In the genomic region with DNA sequence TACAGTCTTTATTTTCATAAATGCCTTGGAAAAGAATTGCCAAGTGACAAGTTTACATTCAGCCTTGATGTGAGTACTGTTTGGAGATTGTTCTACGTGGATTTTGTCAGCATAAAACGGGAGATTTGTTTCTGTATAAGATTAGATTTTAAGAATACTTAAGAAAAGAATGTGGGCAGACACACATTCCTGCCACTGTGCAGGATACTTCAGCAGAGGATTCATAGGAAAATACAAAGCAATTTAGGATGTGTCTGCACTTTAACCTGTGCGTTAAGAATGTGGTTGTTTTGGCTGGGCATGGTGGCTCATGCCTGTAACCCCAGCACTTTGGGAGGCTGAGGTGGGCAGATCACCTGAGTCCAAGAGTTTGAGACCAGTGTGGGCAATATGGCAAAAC, we compare ENCODE assay signal across 15 cellular contexts. TPM values are rescaled to one million over a fixed set of nuclear protein-coding genes. Genes with fewer than 3 reads are reported as not detected.
DNase-seq lines count a peak whose midpoint lies in the region; ATAC-seq and TF ChIP-seq lines count a peak whose summit lies in the region.
"Had no signal": no experiment of that assay in that cellular context is flagged by ENCODE, and none has a peak within 500 bp of the region (broad histone marks: within the 10 kb centered on the region; RNA-seq: fewer than 3 reads in every experiment).

No MANE protein-coding gene starts in this region.

- no peaks in the 10 kb centered on the region for H3K9me3 ChIP-seq in gastroesophageal sphincter
- H3K9me3 ChIP-seq: BLaER1 treated with 17β-estradiol and CSF1 and Interleukin-3, amounts not matched to agents 10 nM and 100 nM; MG63 had no signal

- DNase-seq in HFFc6 (no peak), mucosa of gallbladder (ENCODE audit: low spot score) (no peak), NCI-H1048 (lab: John Stamatoyannopoulos, UW) (no peak)
- DNase-seq in central memory CD8-positive, alpha-beta T cell (ENCODE audit: low spot score in 2 of 2), result no peak
- no peak for DNase-seq in stimulated activated naive B cell treated with anti-CD40 and anti-IgM and Interleukin-4, amounts not matched to agents 10 μg/mL and 1 μg/mL and 100 μg/mL, for 72 hours
- DNase-seq in activated naive CD4-positive, alpha-beta T cell treated with anti-CD3 and anti-CD28 coated beads, Interleukin-2, amount 50 U/mL, for 16 hours, result no peak
- DNase-seq: MG63, NCI-H1105, NCI-H1694 treated with DMSO at 0.1 percent for 48 hours, NCI-H446 treated with DMSO at 0.1 percent for 48 hours, NCI-H748 treated with DMSO at 0.1 percent for 48 hours, PC-9 had no signal

- TF ChIP-seq POLR2A in gastroesophageal sphincter (IDR thresholded peaks at IDR 0.05), result no peak

- H3K4me3 ChIP-seq in gastroesophageal sphincter, result no peak overlapping the region
- H3K4me3 ChIP-seq: BLaER1 treated with 17β-estradiol and CSF1 and Interleukin-3, amounts not matched to agents 10 nM and 100 nM; MG63; PC-9 had no signal

- peaks cover 0 to 87% of the 10 kb centered on the region in 2 donors for H3K36me3 ChIP-seq in gastroesophageal sphincter

- H3K4me1 Mint-ChIP-seq in HFFc6 (ENCODE audit: low read depth), result peaks cover 10% of the 10 kb centered on the region; the same call in 1 of the 2 replicates
- H3K4me1 Mint-ChIP-seq in central memory CD8-positive, alpha-beta T cell, result peaks cover 4% of the 10 kb centered on the region
- H3K4me1 Mint-ChIP-seq in stimulated activated naive B cell treated with anti-CD40 and anti-IgM and Interleukin-4, amounts not matched to agents 10 μg/mL and 1 μg/mL and 100 μg/mL, for 72 hours, result peaks cover 7 to 10% of the 10 kb centered on the region in 2 donors

- H3K27me3 Mint-ChIP-seq in HFFc6 (ENCODE audit: insufficient read depth), result no peaks in the 10 kb centered on the region
- H3K27me3 Mint-ChIP-seq in central memory CD8-positive, alpha-beta T cell, result no peaks in the 10 kb centered on the region
- no peaks in the 10 kb centered on the region for H3K27me3 Mint-ChIP-seq in stimulated activated naive B cell treated with anti-CD40 and anti-IgM and Interleukin-4, amounts not matched to agents 10 μg/mL and 1 μg/mL and 100 μg/mL, for 72 hours

- no peaks in the 10 kb centered on the region for H3K9me3 Mint-ChIP-seq in HFFc6
- H3K9me3 Mint-ChIP-seq in central memory CD8-positive, alpha-beta T cell, result no peaks in the 10 kb centered on the region
- no peaks in the 10 kb centered on the region for H3K9me3 Mint-ChIP-seq in stimulated activated naive B cell treated with anti-CD40 and anti-IgM and Interleukin-4, amounts not matched to agents 10 μg/mL and 1 μg/mL and 100 μg/mL, for 72 hours

- no peaks in the 10 kb centered on the region for H3K4me1 ChIP-seq in gastroesophageal sphincter

- peak overlapping the region in 1 of 4 donors; percentile 22 for H3K27ac ChIP-seq in gastroesophageal sphincter
- H3K27ac ChIP-seq: BLaER1 treated with 17β-estradiol and CSF1 and Interleukin-3, amounts not matched to agents 10 nM and 100 nM; PC-9 had no signal

- 26 to 51% methylated on average over 3 of the region's 3 CpGs for WGBS in gastroesophageal sphincter (ENCODE audit: low coverage in 1 of 2), 2 donors

- ATAC-seq in central memory CD8-positive, alpha-beta T cell (replicated peaks; ENCODE audit: extremely low read depth, poor library complexity, severe bottlenecking), result no peak
- no peak for ATAC-seq in gastroesophageal sphincter
- no peak for ATAC-seq in stimulated activated naive B cell treated with anti-CD40 and anti-IgM and Interleukin-4, amounts not matched to agents 10 μg/mL and 1 μg/mL and 100 μg/mL, for 72 hours (replicated peaks)
- ATAC-seq: HepG2 had no signal

- peaks cover 30% of the 10 kb centered on the region for H3K36me3 Mint-ChIP-seq in HFFc6 (ENCODE audit: low read depth)
- H3K36me3 Mint-ChIP-seq in central memory CD8-positive, alpha-beta T cell (ENCODE audit: insufficient read depth), result peaks cover 43% of the 10 kb centered on the region
- peaks cover 29 to 48% of the 10 kb centered on the region in 2 donors for H3K36me3 Mint-ChIP-seq in stimulated activated naive B cell treated with anti-CD40 and anti-IgM and Interleukin-4, amounts not matched to agents 10 μg/mL and 1 μg/mL and 100 μg/mL, for 72 hours

- H3K27me3 ChIP-seq in gastroesophageal sphincter, result no peaks in the 10 kb centered on the region
- H3K27me3 ChIP-seq: BLaER1 treated with 17β-estradiol and CSF1 and Interleukin-3, amounts not matched to agents 10 nM and 100 nM; MG63 had no signal

- TF ChIP-seq EP300 in gastroesophageal sphincter (IDR thresholded peaks at IDR 0.05), result no peak

- H3K4me3 Mint-ChIP-seq in HFFc6, result no peak overlapping the region
- H3K4me3 Mint-ChIP-seq in central memory CD8-positive, alpha-beta T cell, result no peak overlapping the region
- no peak overlapping the region for H3K4me3 Mint-ChIP-seq in stimulated activated naive B cell treated with anti-CD40 and anti-IgM and Interleukin-4, amounts not matched to agents 10 μg/mL and 1 μg/mL and 100 μg/mL, for 72 hours

- TF ChIP-seq CTCF in HFFc6 (IDR thresholded peaks at IDR 0.05) (peak; percentile 58), gastroesophageal sphincter (IDR thresholded peaks at IDR 0.05) (peak in 3 of 4 experiments; percentile 11 to 31 (median 31))

- H3K27ac Mint-ChIP-seq in HFFc6, result no peak overlapping the region
- peak overlapping the region; percentile 9 for H3K27ac Mint-ChIP-seq in central memory CD8-positive, alpha-beta T cell (ENCODE audit: low read depth)
- peak overlapping the region; percentile 37 for H3K27ac Mint-ChIP-seq in stimulated activated naive B cell treated with anti-CD40 and anti-IgM and Interleukin-4, amounts not matched to agents 10 μg/mL and 1 μg/mL and 100 μg/mL, for 72 hours

RNA-seq across cellular contexts. Expression of a gene that starts 37.2 kb away (rescaled TPM):
- total RNA-seq in HFFc6 (2021; fragmentation: NEBNext Ultra II Directional; extraction: Animal tissue kit (Norgen Biotek cat#: 25700)), result 10 to 100 TPM; 44.9 to 51.2 (median 48.5) TPM
- 10 to 100 TPM; 24.2 to 38.4 (median 30.4) TPM for total RNA-seq in gastroesophageal sphincter
- total RNA-seq in mucosa of gallbladder, result 39.6 TPM

RNA-seq across cellular contexts. Expression of a gene that starts 47.9 kb away (rescaled TPM):
- total RNA-seq in HFFc6 (2021; fragmentation: NEBNext Ultra II Directional; extraction: Animal tissue kit (Norgen Biotek cat#: 25700)), result 10 to 100 TPM; 34.7 to 40.6 (median 35.5) TPM
- 100 to 1,000 TPM; 119 to 343 (median 188) TPM for total RNA-seq in gastroesophageal sphincter
- 66.4 TPM for total RNA-seq in mucosa of gallbladder
